Comparison of ENCODE assay signal across 12 cellular contexts in genomic region chr11:126310992-126311310, GRCh38. TPM values are rescaled to one million over a fixed set of nuclear protein-coding genes. Genes with fewer than 3 reads are reported as not detected.
DNase-seq lines count a peak whose midpoint lies in the region; ATAC-seq and TF ChIP-seq lines count a peak whose summit lies in the region.
"Had no signal": no experiment of that assay in that cellular context is flagged by ENCODE, and none has a peak within 500 bp of the region (broad histone marks: within the 10 kb centered on the region; RNA-seq: fewer than 3 reads in every experiment).

No MANE protein-coding gene starts in this region.

- H3K9ac ChIP-seq in KMS-11 = no peak overlapping the region; the same call in 1 of the 2 replicates
- no peak overlapping the region for H3K9ac ChIP-seq in smooth muscle cell (ENCODE audit: low read depth)

- H3K4me3 ChIP-seq in KMS-11 (IDR thresholded peaks at IDR 0.05; ENCODE audit: insufficient read depth, low read depth, low read length) (no peak overlapping the region), left lung (no peak overlapping the region), smooth muscle cell (no peak overlapping the region)
- H3K4me3 ChIP-seq: GM23338, heart left ventricle, mucosa of descending colon, thoracic aorta had no signal

- H3K4me1 ChIP-seq in KMS-11 (ENCODE audit: low read depth, poor library complexity, severe bottlenecking) (peaks cover 83% of the 10 kb centered on the region), left lung (peaks cover 0 to 49% of the 10 kb centered on the region in 2 donors), smooth muscle cell (ENCODE audit: low read depth) (peaks cover 4% of the 10 kb centered on the region)

- ATAC-seq in left lung (peak; percentile 6), HG02938 (IDR thresholded peaks at IDR 0.05; ENCODE audit: unreplicated experiment) (no peak)

- H3K27ac ChIP-seq in KMS-11 (peak overlapping the region; percentile 61; the same call in 1 of the 2 replicates), left lung (peak overlapping the region in 1 of 2 donors; percentile 76), smooth muscle cell (ENCODE audit: low read depth) (peak overlapping the region; percentile 56)
- H3K27ac ChIP-seq: thoracic aorta, VCaP had no signal

- H3K79me2 ChIP-seq in KMS-11 (ENCODE audit: insufficient read depth, low read depth) (no peaks in the 10 kb centered on the region), smooth muscle cell (ENCODE audit: low read depth) (no peaks in the 10 kb centered on the region)

- no peaks in the 10 kb centered on the region for H3K27me3 ChIP-seq in KMS-11 (ENCODE audit: insufficient read depth, low read depth)
- H3K27me3 ChIP-seq in left lung = no peaks in the 10 kb centered on the region
- no peaks in the 10 kb centered on the region for H3K27me3 ChIP-seq in smooth muscle cell (ENCODE audit: low read depth)
- H3K27me3 ChIP-seq: heart left ventricle had no signal

- H4K20me1 ChIP-seq in KMS-11 (ENCODE audit: insufficient read depth) (no peaks in the 10 kb centered on the region), smooth muscle cell (ENCODE audit: low read depth) (no peaks in the 10 kb centered on the region)

- intact Hi-C loops in left lung (cut with DNase I) = loop anchor here in 1 of 2 donors (5.0 to 10.0 kb wide), 2 partner anchors 124 to 171 kb away; no protein-coding TSS in a partner anchor

- in situ Hi-C loops in GM13977 (cut with MboI; ENCODE audit: low pct_unique_long_range_greater_than_20kb, low sequenced_read_pairs, unreplicated experiment) = no loop called here

- peaks cover 17% of the 10 kb centered on the region for H3F3A ChIP-seq in smooth muscle cell (ENCODE audit: low read depth)

- H3K9me3 ChIP-seq in left lung (no peaks in the 10 kb centered on the region), smooth muscle cell (replicated peaks; ENCODE audit: low read depth) (no peaks in the 10 kb centered on the region)
- H3K9me3 ChIP-seq: heart left ventricle, mucosa of descending colon, thoracic aorta had no signal

- no peaks in the 10 kb centered on the region for H3K36me3 ChIP-seq in KMS-11 (ENCODE audit: insufficient read depth)
- H3K36me3 ChIP-seq in left lung = peaks cover 0 to 4% of the 10 kb centered on the region in 2 donors
- no peaks in the 10 kb centered on the region for H3K36me3 ChIP-seq in smooth muscle cell (ENCODE audit: low read depth)

- DNase-seq in RPMI7951 (ENCODE audit: low read depth) = peak; percentile 65
- no peak for DNase-seq in left lung
- DNase-seq in smooth muscle cell (lab: John Stamatoyannopoulos, UW; ENCODE audit: unreplicated experiment) = no peak
- DNase-seq in NCI-H345 (lab: John Stamatoyannopoulos, UW) = no peak
- no peak for DNase-seq in GM13977 (ENCODE audit: low spot score)

- no peak for TF ChIP-seq CTCF in KMS-11 (conservative IDR thresholded peaks at IDR 0.05; ENCODE audit: low read depth, low read length)
- no peak for TF ChIP-seq CTCF in left lung (IDR thresholded peaks at IDR 0.05)
- TF ChIP-seq CTCF in smooth muscle cell (IDR thresholded peaks at IDR 0.05; ENCODE audit: borderline replicate concordance, insufficient read depth, poor library complexity, severe bottlenecking) = no peak
- no peak for TF ChIP-seq CTCF in GM13977 (IDR thresholded peaks at IDR 0.05; ENCODE audit: extremely low read depth, insufficient read depth, missing control alignments)

- WGBS in smooth muscle cell (ENCODE audit: low lambda C conversion rate) = 49% methylated on average over 6 of the region's 6 CpGs

- H3K4me2 ChIP-seq in KMS-11 (peak overlapping the region; percentile 55), smooth muscle cell (peak overlapping the region; percentile 68)
- H3K4me2 ChIP-seq: GM23338 had no signal

- no peak overlapping the region for H2AFZ ChIP-seq in KMS-11 (ENCODE audit: low read depth)
- no peak overlapping the region for H2AFZ ChIP-seq in smooth muscle cell (ENCODE audit: low read depth)
- H2AFZ ChIP-seq: GM23338 had no signal

RNA-seq across cellular contexts. Expression of gene DCPS, which starts 7.1 kb away (rescaled TPM):
- 41.7 and 50.0 TPM in 2 replicates for total RNA-seq in RPMI7951 (2014; rRNA removed; shearing (Covaris generic))
- total RNA-seq in left lung = 10 to 100 TPM; 16.4 to 18.0 TPM
- 8.9 and 19.0 TPM in 2 replicates for total RNA-seq in smooth muscle cell
- 25.4 and 34.1 TPM in 2 replicates for polyA plus RNA-seq in smooth muscle cell

RNA-seq across cellular contexts. Expression of gene TIRAP, which starts 28.1 kb away (rescaled TPM):
- 4.2 and 4.8 TPM in 2 replicates for total RNA-seq in RPMI7951 (2014; rRNA removed; shearing (Covaris generic))
- total RNA-seq in left lung (10 to 100 TPM in 1 of 2 donors, 1 to 10 TPM in 1; 8.5 to 15.4 TPM), smooth muscle cell (3.5 and 3.7 TPM in 2 replicates)
- polyA plus RNA-seq in smooth muscle cell = 2.9 and 5.1 TPM in 2 replicates

RNA-seq across cellular contexts. Expression of gene FOXRED1, which starts 42.0 kb away (rescaled TPM):
- 17.3 and 18.6 TPM in 2 replicates for total RNA-seq in RPMI7951 (2014; rRNA removed; shearing (Covaris generic))
- 10 to 100 TPM; 19.6 to 24.2 TPM for total RNA-seq in left lung
- total RNA-seq in smooth muscle cell = 8.1 and 18.6 TPM in 2 replicates
- 22.1 and 27.9 TPM in 2 replicates for polyA plus RNA-seq in smooth muscle cell

RNA-seq across cellular contexts. Expression of gene SRPRA, which starts 42.3 kb away (rescaled TPM):
- total RNA-seq in RPMI7951 (2014; rRNA removed; shearing (Covaris generic)) = 130 and 143 TPM in 2 replicates
- total RNA-seq in left lung = 100 to 1,000 TPM; 129 to 154 TPM
- 104 and 115 TPM in 2 replicates for total RNA-seq in smooth muscle cell
- polyA plus RNA-seq in smooth muscle cell = 106 and 108 TPM in 2 replicates

RNA-seq across cellular contexts. Expression of gene ST3GAL4, which starts 44.5 kb away (rescaled TPM):
- 99.7 and 108 TPM in 2 replicates for total RNA-seq in RPMI7951 (2014; rRNA removed; shearing (Covaris generic))
- total RNA-seq in left lung = 10 to 100 TPM; 33.1 to 35.9 TPM
- 36.5 and 60.3 TPM in 2 replicates for total RNA-seq in smooth muscle cell
- 58.5 and 60.9 TPM in 2 replicates for polyA plus RNA-seq in smooth muscle cell
